8 cellular contexts compared by ENCODE assay signal in the genomic region with DNA sequence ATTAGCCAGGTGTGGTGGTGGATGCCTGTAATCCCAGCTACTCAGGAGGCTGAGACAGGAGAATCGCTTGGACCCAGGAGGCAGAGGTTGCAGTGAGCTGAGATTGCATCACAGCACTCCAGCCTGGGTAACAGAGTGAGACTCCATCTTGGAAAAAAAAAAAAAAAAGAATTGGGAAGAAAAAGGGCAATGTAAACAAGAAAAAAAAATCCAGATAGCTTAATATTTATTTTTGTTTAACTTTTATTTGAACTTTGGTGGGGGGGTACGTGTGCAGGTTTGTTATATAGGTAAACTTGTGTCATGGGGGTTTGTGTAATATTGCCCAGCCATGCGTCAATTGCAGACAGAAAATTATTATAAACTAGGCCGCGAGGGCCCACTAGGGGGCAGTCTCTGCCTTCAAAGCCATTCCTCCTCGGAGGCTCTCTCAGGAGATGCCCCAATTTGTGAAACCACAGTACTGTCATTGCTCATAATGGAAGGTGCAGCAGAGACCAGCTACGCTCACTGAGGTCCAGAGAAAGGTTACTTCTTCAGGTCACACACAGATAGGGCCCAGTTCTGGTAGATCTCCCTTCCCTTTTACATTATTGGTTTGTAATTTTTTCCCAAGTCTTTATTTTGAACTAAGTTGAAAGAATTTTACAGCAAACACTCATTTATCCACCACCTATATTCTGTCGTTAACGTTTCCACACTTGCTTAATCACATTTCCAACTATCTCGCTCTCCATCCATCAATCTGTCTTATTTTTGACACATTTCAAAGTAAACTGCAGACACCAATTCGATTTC.
DNase-seq lines count a peak whose midpoint lies in the region; ATAC-seq, FAIRE-seq and TF ChIP-seq lines count a peak whose summit lies in the region.

No MANE protein-coding gene starts in this region.

- TF ChIP-seq CTCF in 22Rv1 (IDR thresholded peaks at IDR 0.05) (peak; percentile 88), RWPE1 (conservative IDR thresholded peaks at IDR 0.05; ENCODE audit: low read depth) (peak; percentile 67), gastroesophageal sphincter (IDR thresholded peaks at IDR 0.05) (peak; percentile 12 to 74 (median 50)), parathyroid adenoma (IDR thresholded peaks at IDR 0.05) (peak; percentile 70), type B pancreatic cell (conservative IDR thresholded peaks at IDR 0.05) (peak; percentile 90)

- POLR2A ChIA-PET in RWPE1 (lab: Yijun Ruan, JAX; ENCODE audit: low non-redundant PET) = no interaction called here

- peaks cover 14% of the 10 kb centered on the region for H3K27me3 ChIP-seq in gastroesophageal sphincter
- no peaks in the 10 kb centered on the region for H3K27me3 ChIP-seq in parathyroid adenoma (ENCODE audit: control insufficient read depth, insufficient read depth, low read length)

- H3K4me2 ChIP-seq in parathyroid adenoma (ENCODE audit: low read length) = no peak overlapping the region

- DNase-seq in GM12892 (ENCODE audit: insufficient read length) (peak; percentile 60), RWPE1 (ENCODE audit: low spot score) (peak; percentile 73), type B pancreatic cell (ENCODE audit: extremely low spot score, unreplicated experiment) (peak; percentile 75)

- H3K4me3 ChIP-seq in gastroesophageal sphincter = no peak overlapping the region
- no peak overlapping the region for H3K4me3 ChIP-seq in parathyroid adenoma (ENCODE audit: low read depth, low read length)

- H3K27ac ChIP-seq in 22Rv1 (no peak overlapping the region), RWPE1 (no peak overlapping the region), gastroesophageal sphincter (no peak overlapping the region), parathyroid adenoma (no peak overlapping the region)

- H3K9ac ChIP-seq in parathyroid adenoma = no peak overlapping the region

- no peak for TF ChIP-seq EP300 in gastroesophageal sphincter (IDR thresholded peaks at IDR 0.05)

- H3K4me3 Mint-ChIP-seq in IgD-negative memory B cell (peak overlapping the region in 2 of 4 donors; percentile 34 to 63), type B pancreatic cell (no peak overlapping the region)
- H3K4me3 Mint-ChIP-seq in activated T-helper 17 cell treated with anti-CD3 and anti-CD28 coated beads, Interleukin-2, amount 50 U/mL, for 72 hours = no peak overlapping the region

- CTCF ChIA-PET in RWPE1 (lab: Yijun Ruan, JAX) = interaction anchor here (0.6 to 4.7 kb wide), 15 partner anchors 12 to 543 kb away, joined by 3 to 25 read pairs (median 3); no protein-coding TSS in a partner anchor

- H3K4me1 Mint-ChIP-seq in IgD-negative memory B cell (peaks cover 13 to 21% (median 21%) of the 10 kb centered on the region in 3 donors), type B pancreatic cell (ENCODE audit: unreplicated experiment) (no peaks in the 10 kb centered on the region)
- H3K4me1 Mint-ChIP-seq in activated T-helper 17 cell treated with anti-CD3 and anti-CD28 coated beads, Interleukin-2, amount 50 U/mL, for 72 hours = peaks cover 14% of the 10 kb centered on the region

- peak; percentile 42 for FAIRE-seq in GM12892 (lab: Jason Lieb, UNC)

- H3K4me1 ChIP-seq in gastroesophageal sphincter (no peaks in the 10 kb centered on the region), parathyroid adenoma (no peaks in the 10 kb centered on the region)

- TF ChIP-seq POLR2A in GM12892 (IDR thresholded peaks at IDR 0.05; ENCODE audit: low read depth, low read length) = no peak
- no peak for TF ChIP-seq POLR2A in gastroesophageal sphincter (IDR thresholded peaks at IDR 0.05)

- 31 to 34% methylated on average over 11 of the region's 11 CpGs for WGBS in gastroesophageal sphincter (ENCODE audit: low coverage in 1 of 2), 2 donors

- peak overlapping the region; percentile 14 to 83 (median 43) for H3K27ac Mint-ChIP-seq in IgD-negative memory B cell
- H3K27ac Mint-ChIP-seq in activated T-helper 17 cell treated with anti-CD3 and anti-CD28 coated beads, Interleukin-2, amount 50 U/mL, for 72 hours = no peak overlapping the region
- H3K27ac Mint-ChIP-seq in type B pancreatic cell = no peak overlapping the region

- no peaks in the 10 kb centered on the region for H3K36me3 ChIP-seq in gastroesophageal sphincter
- H3K36me3 ChIP-seq in parathyroid adenoma (ENCODE audit: control insufficient read depth, insufficient read depth, low read length) = no peaks in the 10 kb centered on the region

- H3K9me3 ChIP-seq in gastroesophageal sphincter (no peaks in the 10 kb centered on the region), parathyroid adenoma (ENCODE audit: control insufficient read depth, low read length) (no peaks in the 10 kb centered on the region)

- H3K27me3 Mint-ChIP-seq in IgD-negative memory B cell (no peaks in the 10 kb centered on the region), type B pancreatic cell (peaks cover 28% of the 10 kb centered on the region)
- H3K27me3 Mint-ChIP-seq in activated T-helper 17 cell treated with anti-CD3 and anti-CD28 coated beads, Interleukin-2, amount 50 U/mL, for 72 hours = no peaks in the 10 kb centered on the region

- H2AFZ ChIP-seq in parathyroid adenoma = no peak overlapping the region

- H3K9me3 Mint-ChIP-seq in IgD-negative memory B cell (no peaks in the 10 kb centered on the region), type B pancreatic cell (no peaks in the 10 kb centered on the region)
- H3K9me3 Mint-ChIP-seq in activated T-helper 17 cell treated with anti-CD3 and anti-CD28 coated beads, Interleukin-2, amount 50 U/mL, for 72 hours = no peaks in the 10 kb centered on the region

- H3K36me3 Mint-ChIP-seq in IgD-negative memory B cell (no peaks in the 10 kb centered on the region), type B pancreatic cell (no peaks in the 10 kb centered on the region)
- peaks cover 42% of the 10 kb centered on the region for H3K36me3 Mint-ChIP-seq in activated T-helper 17 cell treated with anti-CD3 and anti-CD28 coated beads, Interleukin-2, amount 50 U/mL, for 72 hours (ENCODE audit: low read depth)

- peak; percentile 100 for ATAC-seq in activated T-helper 17 cell treated with anti-CD3 and anti-CD28 coated beads, Interleukin-2, amount 50 U/mL, for 72 hours (replicated peaks)
- peak; percentile 25 for ATAC-seq in gastroesophageal sphincter

- H3K79me2 ChIP-seq in parathyroid adenoma = no peaks in the 10 kb centered on the region

Comparison
In these comparisons a context has a peak if more than half of its experiments do, and no peak if none do; other contexts are left out.
1. H3K27ac Mint-ChIP-seq: peak in IgD-negative memory B cell (3 of 3); none in activated T-helper 17 cell treated with anti-CD3 and anti-CD28 coated beads, Interleukin-2, amount 50 U/mL, for 72 hours (single experiment) and type B pancreatic cell (single experiment).
2. Peak in every context shown above with its lines, with median percentiles within 50 percentile points of each other: CTCF ChIP-seq and DNase-seq.